7 cellular contexts compared by ENCODE assay signal in genomic region chr11:83105167-83105566, GRCh38.
"Had no signal": no experiment of that assay in that cellular context is flagged by ENCODE, and none has a peak within 500 bp of the region (broad histone marks: within the 10 kb centered on the region; RNA-seq: fewer than 3 reads in every experiment).

No MANE protein-coding gene starts in this region.

- DNase-seq: GM23248, GOT3, H7, KBM-7 had no signal

- H3K27ac ChIP-seq: GM23248, KMS-11 had no signal

- H3K9me3 ChIP-seq: HAP-1 had no signal

- FAIRE-seq: HTR-8/SVneo had no signal

- H3K9ac ChIP-seq: GM23248, KMS-11 had no signal

- H3K4me3 ChIP-seq: GM23248, HAP-1 had no signal

- H3K36me3 ChIP-seq: HAP-1 had no signal

- H3K4me2 ChIP-seq: KMS-11 had no signal
